In genomic region chr2:84876369-84876768, GRCh38 we compare ENCODE assay signal across 28 cellular contexts. TPM values are rescaled to one million over a fixed set of nuclear protein-coding genes. Genes with fewer than 3 reads are reported as not detected.
A peak's percentile ranks its signal among the peaks of the same experiment; 100 is the strongest.
DNase-seq lines count a peak whose midpoint lies in the region; ATAC-seq, FAIRE-seq and TF ChIP-seq lines count a peak whose summit lies in the region.
"Had no signal": no experiment of that assay in that cellular context is flagged by ENCODE, and none has a peak within 500 bp of the region (broad histone marks: within the 10 kb centered on the region; RNA-seq: fewer than 3 reads in every experiment).

No MANE protein-coding gene starts in this region.

- BruUV-seq in HepG2 (replicated peaks; lab: Mats Ljungman, UMichigan): no TSS peak

- H3K27me3 ChIP-seq in HepG2 (ENCODE audit: control insufficient read depth in 1 of 2, insufficient read depth in 2 of 2, low read length in 2 of 2) (peaks cover 12 to 50% of the 10 kb centered on the region in 2 experiments), right lobe of liver (peaks cover 0 to 3% of the 10 kb centered on the region in 2 donors), sigmoid colon (peaks cover 14 to 31% (median 23%) of the 10 kb centered on the region in 3 donors)

- ATAC-seq in HepG2 (no peak), right lobe of liver (no peak)
- ATAC-seq: left ventricle myocardium superior, psoas muscle had no signal

- H3K79me2 ChIP-seq in HepG2 (ENCODE audit: insufficient read depth, low read length): no peaks in the 10 kb centered on the region

- H3K9me3 ChIP-seq in HepG2 (ENCODE audit: low read length) (no peaks in the 10 kb centered on the region), right lobe of liver (no peaks in the 10 kb centered on the region), sigmoid colon (no peaks in the 10 kb centered on the region)
- H3K9me3 ChIP-seq: psoas muscle, tibial artery had no signal

- no peaks in the 10 kb centered on the region for H3K36me3 ChIP-seq in HepG2 (replicated peaks in 1 of 2; ENCODE audit: control insufficient read depth in 1 of 2, insufficient read depth in 2 of 2, low read length in 2 of 2)
- H3K36me3 ChIP-seq in right lobe of liver: no peaks in the 10 kb centered on the region
- no peaks in the 10 kb centered on the region for H3K36me3 ChIP-seq in sigmoid colon
- H3K36me3 ChIP-seq: tibial artery had no signal

- no peak overlapping the region for H3K9ac ChIP-seq in HepG2 (ENCODE audit: insufficient read depth, low read depth, low read length)

- H3K4me1 Mint-ChIP-seq in T-helper 1 cell treated with Interleukin-12 subunit alpha and Interleukin-12 subunit beta and Interleukin-4 antibody, amounts not matched to agents 30 μg/mL and 1 μg/mL, for 36 hours (ENCODE audit: low read depth): peaks cover 60% of the 10 kb centered on the region
- peaks cover 64% of the 10 kb centered on the region for H3K4me1 Mint-ChIP-seq in activated naive CD8-positive, alpha-beta T cell treated with anti-CD3 and anti-CD28 coated beads for 36 hours

- H4K20me1 ChIP-seq in HepG2 (ENCODE audit: insufficient read depth, low read length): peaks cover 3% of the 10 kb centered on the region; the same call in 1 of the 2 replicates

- 12% methylated on average over 3 of the region's 3 CpGs for WGBS in HepG2 (ENCODE audit: low lambda C conversion rate)
- WGBS in right lobe of liver (ENCODE audit: insufficient coverage, low coverage, low lambda C conversion rate, missing lambda C conversion rate): 80% methylated on average over 1 of the region's 3 CpGs
- 76 to 92% methylated on average over 3 of the region's 3 CpGs for WGBS in sigmoid colon, 2 donors

- intact Hi-C loops in HepG2 (cut with micrococcal nuclease; ENCODE audit: unreplicated experiment): no loop called here
- intact Hi-C loops in right lobe of liver (cut with DNase I): loop anchor here in 1 of 2 donors (10.0 kb wide), 1 partner anchor 382 kb away; no protein-coding TSS in a partner anchor
- intact Hi-C loops in sigmoid colon (cut with DNase I): no loop called here

- H3K27ac ChIP-seq in HepG2 (ENCODE audit: extremely low read length, insufficient read depth, low read length) (no peak overlapping the region), right lobe of liver (no peak overlapping the region), sigmoid colon (no peak overlapping the region)
- H3K27ac ChIP-seq: 22Rv1, C4-2B, psoas muscle, tibial artery had no signal

- TF ChIP-seq EP300 in HepG2 (IDR thresholded peaks at IDR 0.05; ENCODE audit: low read depth in 2 of 2, low read length in 2 of 2) (no peak), HepG2 (CRISPR knock-in tag; IDR thresholded peaks at IDR 0.05; ENCODE audit: borderline replicate concordance) (no peak), sigmoid colon (IDR thresholded peaks at IDR 0.05) (no peak)

- no peak overlapping the region for H3K4me2 ChIP-seq in HepG2 (ENCODE audit: low read depth, low read length)

- peaks cover 29% of the 10 kb centered on the region for H3K4me1 ChIP-seq in HepG2 (ENCODE audit: insufficient read depth, low read length)
- peaks cover 0 to 10% (median 4%) of the 10 kb centered on the region in 4 donors for H3K4me1 ChIP-seq in right lobe of liver
- H3K4me1 ChIP-seq in sigmoid colon: peaks cover 0 to 20% (median 20%) of the 10 kb centered on the region in 4 donors

- TF ChIP-seq CTCF in HepG2 (CRISPR knock-in tag; IDR thresholded peaks at IDR 0.05): no peak
- TF ChIP-seq CTCF in right lobe of liver (IDR thresholded peaks at IDR 0.05): no peak
- no peak for TF ChIP-seq CTCF in sigmoid colon (IDR thresholded peaks at IDR 0.05)

- peak overlapping the region; percentile 24 for H3K27ac Mint-ChIP-seq in T-helper 1 cell treated with Interleukin-12 subunit alpha and Interleukin-12 subunit beta and Interleukin-4 antibody, amounts not matched to agents 30 μg/mL and 1 μg/mL, for 36 hours
- peak overlapping the region; percentile 96 for H3K27ac Mint-ChIP-seq in activated naive CD8-positive, alpha-beta T cell treated with anti-CD3 and anti-CD28 coated beads for 36 hours

- CTCF ChIA-PET in HepG2 (lab: Yijun Ruan, JAX; ENCODE audit: low intra/inter-chr PET ratio, low total read pairs): no interaction called here

- POLR2A ChIA-PET in HepG2 (lab: Yijun Ruan, JAX): no interaction called here

- DNase-seq in T-helper 1 cell (no peak), HepG2 (ENCODE audit: low spot score) (no peak), right lobe of liver (no peak), sigmoid colon (peak; percentile 4), cerebellum (ENCODE audit: low spot score) (no peak), NCI-H2029 (lab: John Stamatoyannopoulos, UW) (no peak)
- no peak for DNase-seq in activated naive CD8-positive, alpha-beta T cell treated with anti-CD3 and anti-CD28 coated beads for 36 hours
- DNase-seq: amniotic stem cell; DMS 273 treated with DMSO at 0.1 percent for 48 hours; effector CD8-positive, alpha-beta T cell; EL; erythroblast; H7; left ventricle myocardium superior; NCI-H1092 treated with DMSO at 0.1 percent for 48 hours; NCI-H187; NCI-H2171 treated with DMSO at 0.1 percent for 48 hours; NCI-H524 treated with DMSO at 0.1 percent for 48 hours; NK-92 treated with Interleukin-12 subunit alpha and Interleukin-12 subunit beta, amount 100 ng/mL, for 24 hours; occipital lobe; psoas muscle; Right ventricle myocardium superior; tibial artery had no signal

- no peaks in the 10 kb centered on the region for H3K27me3 Mint-ChIP-seq in T-helper 1 cell treated with Interleukin-12 subunit alpha and Interleukin-12 subunit beta and Interleukin-4 antibody, amounts not matched to agents 30 μg/mL and 1 μg/mL, for 36 hours (ENCODE audit: low read depth)
- H3K27me3 Mint-ChIP-seq in activated naive CD8-positive, alpha-beta T cell treated with anti-CD3 and anti-CD28 coated beads for 36 hours: no peaks in the 10 kb centered on the region

- TF ChIP-seq POLR2A in HepG2 (IDR thresholded peaks at IDR 0.05; ENCODE audit: insufficient read depth in 1 of 2, low read depth in 2 of 2, low read length in 2 of 2): no peak
- TF ChIP-seq POLR2A in right lobe of liver (IDR thresholded peaks at IDR 0.05): no peak
- no peak for TF ChIP-seq POLR2A in sigmoid colon (IDR thresholded peaks at IDR 0.05)

- no peaks in the 10 kb centered on the region for H3K9me3 Mint-ChIP-seq in T-helper 1 cell treated with Interleukin-12 subunit alpha and Interleukin-12 subunit beta and Interleukin-4 antibody, amounts not matched to agents 30 μg/mL and 1 μg/mL, for 36 hours
- H3K9me3 Mint-ChIP-seq in activated naive CD8-positive, alpha-beta T cell treated with anti-CD3 and anti-CD28 coated beads for 36 hours: peaks cover 5% of the 10 kb centered on the region

- H2AFZ ChIP-seq in HepG2 (ENCODE audit: low read length): no peak overlapping the region

- H3K36me3 Mint-ChIP-seq in T-helper 1 cell treated with Interleukin-12 subunit alpha and Interleukin-12 subunit beta and Interleukin-4 antibody, amounts not matched to agents 30 μg/mL and 1 μg/mL, for 36 hours (ENCODE audit: low read depth): peaks cover 22% of the 10 kb centered on the region
- peaks cover 55% of the 10 kb centered on the region for H3K36me3 Mint-ChIP-seq in activated naive CD8-positive, alpha-beta T cell treated with anti-CD3 and anti-CD28 coated beads for 36 hours

- no peak for TF ChIP-seq RAD21 in HepG2 (CRISPR knock-in tag; IDR thresholded peaks at IDR 0.05)

- peak overlapping the region; percentile 21 for H3K4me3 Mint-ChIP-seq in T-helper 1 cell treated with Interleukin-12 subunit alpha and Interleukin-12 subunit beta and Interleukin-4 antibody, amounts not matched to agents 30 μg/mL and 1 μg/mL, for 36 hours
- peak overlapping the region; percentile 35 for H3K4me3 Mint-ChIP-seq in activated naive CD8-positive, alpha-beta T cell treated with anti-CD3 and anti-CD28 coated beads for 36 hours

- no peak overlapping the region for H3K4me3 ChIP-seq in HepG2 (replicated peaks in 1 of 3; ENCODE audit: insufficient read depth in 1 of 3, low read depth in 2 of 3, low read length in 3 of 3)
- H3K4me3 ChIP-seq in right lobe of liver: no peak overlapping the region
- H3K4me3 ChIP-seq in sigmoid colon: no peak overlapping the region
- H3K4me3 ChIP-seq: psoas muscle, tibial artery had no signal

- peak; percentile 4 for FAIRE-seq in HepG2 (lab: Jason Lieb, UNC)
- FAIRE-seq: GM12891, keratinocyte had no signal

- in situ Hi-C loops in HepG2 (cut with HindIII; ENCODE audit: extremely low pct_ligation_motif_present, low pct_unique_long_range_greater_than_20kb): no loop called here

RNA-seq across cellular contexts. Expression of gene TRABD2A, which starts 4.5 kb away (rescaled TPM):
- total RNA-seq in HepG2 (2016; rRNA removed; fragmentation: Illumina TruSeq; extraction: Trizol) (0.36 TPM in 1 of 2 replicates, not detected in the other), right lobe of liver (1 to 10 TPM in 1 of 6 experiments, under 1 TPM in 4, not detected in 1; 0.20 to 2.4 (median 0.43) TPM), sigmoid colon (1 to 10 TPM in 1 of 4 donors, under 1 TPM in 3; 0.16 to 3.6 (median 0.65) TPM), cerebellum (1.4 TPM)
- total RNA-seq in HepG2 (2016; cell fraction: cytosol; rRNA removed; fragmentation: Illumina TruSeq; extraction: Trizol; ENCODE audit: low read depth): not detected in 2 replicates
- 0.09 TPM in 1 of 2 replicates, not detected in the other for total RNA-seq in HepG2 (2016; cell fraction: insoluble cytoplasmic fraction; rRNA removed; fragmentation: Illumina TruSeq; extraction: Trizol)
- 0.38 TPM in 1 of 2 replicates, not detected in the other for total RNA-seq in HepG2 (2016; cell fraction: membrane; rRNA removed; fragmentation: Illumina TruSeq; extraction: Trizol)
- 0.34 TPM in 1 of 2 replicates, not detected in the other for total RNA-seq in HepG2 (2016; cell fraction: nucleus; rRNA removed; fragmentation: Illumina TruSeq; extraction: Trizol)
- polyA plus RNA-seq in HepG2 (2011; rRNA removed) (0.15 and 0.21 TPM in 2 replicates), sigmoid colon (10 to 100 TPM; 16.8 to 46.4 (median 25.4) TPM)
- polyA plus RNA-seq in HepG2 (2011; cell fraction: cytosol; rRNA removed): 0.21 TPM in 1 of 2 replicates, not detected in the other
- polyA plus RNA-seq in HepG2 (2011; cell fraction: nucleus; rRNA removed): 0.12 TPM in 1 of 2 replicates, not detected in the other
- polyA plus RNA-seq in HepG2 (2012): 0.13 and 0.25 TPM in 2 replicates
- polyA plus RNA-seq in HepG2 (2016; cell fraction: cytosol; fragmentation: Illumina TruSeq; extraction: Trizol; ENCODE audit: low read depth): 0.28 TPM in 1 of 2 replicates, not detected in the other
- not detected in 2 replicates for polyA plus RNA-seq in HepG2 (2016; cell fraction: insoluble cytoplasmic fraction; fragmentation: Illumina TruSeq; extraction: Trizol; ENCODE audit: low read depth)
- polyA plus RNA-seq in HepG2 (2016; cell fraction: membrane; fragmentation: Illumina TruSeq; extraction: Trizol; ENCODE audit: low read depth): 0.06 TPM in 1 of 2 replicates, not detected in the other
- polyA plus RNA-seq in HepG2 (2016; cell fraction: nucleus; fragmentation: Illumina TruSeq; extraction: Trizol; ENCODE audit: insufficient read depth, low read depth): not detected in 2 replicates
- polyA minus RNA-seq in HepG2 (2011; rRNA and poly(A)+ RNA removed; ENCODE audit: low replicate concordance): 0.16 and 246 TPM in 2 replicates
- not detected in 2 replicates for polyA minus RNA-seq in HepG2 (2011; cell fraction: cytosol; rRNA and poly(A)+ RNA removed)
- 0.50 TPM in 1 of 2 replicates, not detected in the other for polyA minus RNA-seq in HepG2 (2011; cell fraction: nucleus; rRNA and poly(A)+ RNA removed)
- total RNA-seq in activated naive CD8-positive, alpha-beta T cell treated with anti-CD3 and anti-CD28 coated beads for 36 hours: 10 to 100 TPM; 59.2 to 61.7 TPM

RNA-seq across cellular contexts. Expression of gene TMSB10, which starts 29.1 kb away (rescaled TPM):
- total RNA-seq in HepG2 (2016; rRNA removed; fragmentation: Illumina TruSeq; extraction: Trizol) (708 and 754 TPM in 2 replicates), right lobe of liver (100 to 1,000 TPM in 5 of 6 experiments, 10 to 100 TPM in 1; 77.3 to 814 (median 270) TPM), sigmoid colon (1,000 to 10,000 TPM; 1,887 to 2,459 (median 2,033) TPM), cerebellum (1,631 TPM)
- total RNA-seq in HepG2 (2016; cell fraction: cytosol; rRNA removed; fragmentation: Illumina TruSeq; extraction: Trizol; ENCODE audit: low read depth): 577 and 682 TPM in 2 replicates
- total RNA-seq in HepG2 (2016; cell fraction: insoluble cytoplasmic fraction; rRNA removed; fragmentation: Illumina TruSeq; extraction: Trizol): 702 and 711 TPM in 2 replicates
- 753 and 798 TPM in 2 replicates for total RNA-seq in HepG2 (2016; cell fraction: membrane; rRNA removed; fragmentation: Illumina TruSeq; extraction: Trizol)
- 206 and 246 TPM in 2 replicates for total RNA-seq in HepG2 (2016; cell fraction: nucleus; rRNA removed; fragmentation: Illumina TruSeq; extraction: Trizol)
- polyA plus RNA-seq in HepG2 (2011; rRNA removed) (528 and 665 TPM in 2 replicates), sigmoid colon (1,000 to 10,000 TPM; 3,723 to 4,314 (median 4,173) TPM)
- polyA plus RNA-seq in HepG2 (2011; cell fraction: cytosol; rRNA removed): 1,060 and 1,065 TPM in 2 replicates
- 311 and 445 TPM in 2 replicates for polyA plus RNA-seq in HepG2 (2011; cell fraction: nucleus; rRNA removed)
- polyA plus RNA-seq in HepG2 (2012): 917 and 1,099 TPM in 2 replicates
- polyA plus RNA-seq in HepG2 (2016; cell fraction: cytosol; fragmentation: Illumina TruSeq; extraction: Trizol; ENCODE audit: low read depth): 700 and 865 TPM in 2 replicates
- 669 and 773 TPM in 2 replicates for polyA plus RNA-seq in HepG2 (2016; cell fraction: insoluble cytoplasmic fraction; fragmentation: Illumina TruSeq; extraction: Trizol; ENCODE audit: low read depth)
- 819 and 872 TPM in 2 replicates for polyA plus RNA-seq in HepG2 (2016; cell fraction: membrane; fragmentation: Illumina TruSeq; extraction: Trizol; ENCODE audit: low read depth)
- 429 and 431 TPM in 2 replicates for polyA plus RNA-seq in HepG2 (2016; cell fraction: nucleus; fragmentation: Illumina TruSeq; extraction: Trizol; ENCODE audit: insufficient read depth, low read depth)
- 67.4 and 236 TPM in 2 replicates for polyA minus RNA-seq in HepG2 (2011; rRNA and poly(A)+ RNA removed; ENCODE audit: low replicate concordance)
- 123 and 157 TPM in 2 replicates for polyA minus RNA-seq in HepG2 (2011; cell fraction: cytosol; rRNA and poly(A)+ RNA removed)
- polyA minus RNA-seq in HepG2 (2011; cell fraction: nucleus; rRNA and poly(A)+ RNA removed): 35.6 and 38.8 TPM in 2 replicates
- total RNA-seq in activated naive CD8-positive, alpha-beta T cell treated with anti-CD3 and anti-CD28 coated beads for 36 hours: 1,000 to 10,000 TPM; 1,816 to 1,884 TPM

Comparison
In these comparisons a context has a peak if more than half of its experiments do, and no peak if none do; other contexts are left out.
1. RNA of gene TRABD2A, which starts 4.5 kb away (total RNA-seq): 59.2 to 61.7 TPM in activated naive CD8-positive, alpha-beta T cell treated with anti-CD3 and anti-CD28 coated beads for 36 hours; 1.4 TPM in cerebellum (single experiment), 0.16 to 3.6 TPM in sigmoid colon, 0.20 to 2.4 TPM in right lobe of liver and 0.09 to 0.38 TPM in HepG2; every median in the first group is over 10 times any median in the second.